ENCODE assay signal across 9 cellular contexts in genomic region chr17:40364121-40364861, GRCh38. TPM values are rescaled to one million over a fixed set of nuclear protein-coding genes. Genes with fewer than 3 reads are reported as not detected.
DNase-seq lines count a peak whose midpoint lies in the region; ATAC-seq and TF ChIP-seq lines count a peak whose summit lies in the region.
"Had no signal": no experiment of that assay in that cellular context is flagged by ENCODE, and none has a peak within 500 bp of the region (broad histone marks: within the 10 kb centered on the region; RNA-seq: fewer than 3 reads in every experiment).

Gene GJD3, minus strand, starts transcription at chr17:40364737. Its CDS starts 922 bp downstream, at chr17:40363815.

- peak; percentile 8 to 83 (median 72) for ATAC-seq in heart right ventricle
- no peak for ATAC-seq in Right ventricle myocardium inferior
- ATAC-seq in sciatic nerve = no peak
- ATAC-seq in activated CD4-positive, CD25-positive, alpha-beta regulatory T cell treated with anti-CD3 and anti-CD28 coated beads, Interleukin-2, amount 50 U/mL, for 24 hours = no peak
- ATAC-seq in HG03469 (IDR thresholded peaks at IDR 0.05; ENCODE audit: unreplicated experiment) = no peak

- peaks cover 5% of the 10 kb centered on the region for H3K79me1 ChIP-seq in mesenchymal stem cell (replicated peaks; ENCODE audit: low read length, poor library complexity, severe bottlenecking)

- DNase-seq in heart right ventricle = peak; percentile 40 to 50
- no peak for DNase-seq in Right ventricle myocardium inferior (ENCODE audit: missing footprints)
- DNase-seq in cardiac fibroblast (ENCODE audit: low read depth in 2 of 2) = no peak
- DNase-seq in mesenchymal stem cell = no peak
- no peak for DNase-seq in uterus
- DNase-seq in sciatic nerve (ENCODE audit: low spot score) = no peak
- DNase-seq: caudate nucleus had no signal

- 37 to 46% methylated on average over 22 of the region's 22 CpGs for WGBS in heart right ventricle, 2 donors
- 47% methylated on average over 19 of the region's 22 CpGs for WGBS in mesenchymal stem cell

- H3K27ac ChIP-seq in heart right ventricle = peak within 1 kb of the TSS in 9 of 10 donors; percentile 12 to 83 (median 70)
- H3K27ac ChIP-seq in mesenchymal stem cell (ENCODE audit: low read length, poor library complexity, severe bottlenecking) = no peak within 1 kb of the TSS
- H3K27ac ChIP-seq in uterus = no peak within 1 kb of the TSS

- H3K18ac ChIP-seq in mesenchymal stem cell (ENCODE audit: low read depth in 1 of 2, low read length in 2 of 2) = peak within 1 kb of the TSS in 1 of 2 experiments; percentile 28

- H3K27me3 ChIP-seq in heart right ventricle (peaks cover 0 to 26% (median 0%) of the 10 kb centered on the region in 7 donors), mesenchymal stem cell (ENCODE audit: control insufficient read depth in 1 of 2, insufficient read depth in 1 of 2, low read length in 2 of 2) (no peaks in the 10 kb centered on the region), uterus (no peaks in the 10 kb centered on the region)

- H2BK120ac ChIP-seq in mesenchymal stem cell (ENCODE audit: low read depth, low read length) = no peak within 1 kb of the TSS

- no peak within 1 kb of the TSS for H2AK5ac ChIP-seq in mesenchymal stem cell (ENCODE audit: low read length, severe bottlenecking)

- H4K91ac ChIP-seq in mesenchymal stem cell (ENCODE audit: low read length) = no peak within 1 kb of the TSS

- H3K4me3 ChIP-seq in heart right ventricle (peak within 1 kb of the TSS; percentile 40 to 67 (median 52)), cardiac fibroblast (replicated peaks in 1 of 2; ENCODE audit: low read depth in 2 of 2, low read length in 2 of 2) (peak within 1 kb of the TSS; percentile 48 to 64), mesenchymal stem cell (ENCODE audit: insufficient read depth in 1 of 2, low read depth in 1 of 2, low read length in 2 of 2) (peak within 1 kb of the TSS; percentile 73 to 80), uterus (peak within 1 kb of the TSS; percentile 13 to 38)

- H3K4me1 ChIP-seq in heart right ventricle (peaks cover 0 to 25% (median 10%) of the 10 kb centered on the region in 9 donors), mesenchymal stem cell (ENCODE audit: control insufficient read depth, insufficient read depth, low read depth, low read length) (peaks cover 27% of the 10 kb centered on the region), uterus (no peaks in the 10 kb centered on the region)

- H2BK15ac ChIP-seq in mesenchymal stem cell (ENCODE audit: low read depth, poor library complexity, severe bottlenecking) = peak within 1 kb of the TSS; percentile 37

- H2AFZ ChIP-seq in mesenchymal stem cell (ENCODE audit: low read depth, low read length) = no peak within 1 kb of the TSS

- TF ChIP-seq POLR2A in uterus (IDR thresholded peaks at IDR 0.05) = no peak

- H3K4me2 ChIP-seq in mesenchymal stem cell (ENCODE audit: low read length, poor library complexity, severe bottlenecking) = peak within 1 kb of the TSS; percentile 95

- H3K9me3 ChIP-seq in heart right ventricle (no peaks in the 10 kb centered on the region), mesenchymal stem cell (ENCODE audit: control insufficient read depth, low read length) (no peaks in the 10 kb centered on the region), uterus (no peaks in the 10 kb centered on the region)

- H4K8ac ChIP-seq in mesenchymal stem cell (ENCODE audit: low read length) = peak within 1 kb of the TSS; percentile 51

- intact Hi-C loops in heart right ventricle (cut with DNase I) = loop anchor here in 9 of 10 donors (5.0 to 10.0 kb wide), 10 partner anchors 33 to 201 kb away; partner anchors contain the start of genes TOP2A (in 4 of the 9), CCR7 (in 2 of the 9) and IGFBP4 (in 1 of the 9)
- intact Hi-C loops in Right ventricle myocardium inferior (cut with DNase I) = no loop called here
- intact Hi-C loops in uterus (cut with DNase I; ENCODE audit: low total_unique reads) = no loop called here
- intact Hi-C loops in sciatic nerve (cut with DNase I) = no loop called here

- peak within 1 kb of the TSS; percentile 62 for H3K9ac ChIP-seq in mesenchymal stem cell (ENCODE audit: low read length)

- peak within 1 kb of the TSS in 1 of 2 experiments; percentile 23 for H3K14ac ChIP-seq in mesenchymal stem cell (ENCODE audit: low read length in 2 of 2)

- H2BK5ac ChIP-seq in mesenchymal stem cell (ENCODE audit: low read depth, low read length, poor library complexity, severe bottlenecking) = no peak within 1 kb of the TSS

- H3K36me3 ChIP-seq in heart right ventricle = peaks cover 0 to 4% (median 0%) of the 10 kb centered on the region in 9 donors
- peaks cover 0 to 4% of the 10 kb centered on the region in 2 experiments for H3K36me3 ChIP-seq in mesenchymal stem cell (ENCODE audit: control insufficient read depth in 1 of 2, insufficient read depth in 2 of 2, low read depth in 1 of 2, low read length in 2 of 2)
- no peaks in the 10 kb centered on the region for H3K36me3 ChIP-seq in uterus

- no peak within 1 kb of the TSS for H3K4ac ChIP-seq in mesenchymal stem cell (ENCODE audit: low read depth in 1 of 2, low read length in 2 of 2)

- TF ChIP-seq CTCF in heart right ventricle (IDR thresholded peaks at IDR 0.05) (no peak), cardiac fibroblast (IDR thresholded peaks at IDR 0.05; ENCODE audit: low read depth, low read length) (no peak), uterus (IDR thresholded peaks at IDR 0.05) (no peak)

- no peak within 1 kb of the TSS for H3K23ac ChIP-seq in mesenchymal stem cell (ENCODE audit: low read length in 2 of 2)

- H2BK12ac ChIP-seq in mesenchymal stem cell (ENCODE audit: low read length in 2 of 2) = no peak within 1 kb of the TSS

RNA-seq across cellular contexts. Expression of gene GJD3, which starts in this region (rescaled TPM):
- total RNA-seq in heart right ventricle = 1 to 10 TPM in 9 of 10 donors, under 1 TPM in 1; 0.79 to 6.2 (median 2.1) TPM
- polyA plus RNA-seq in heart right ventricle = under 1 TPM; 0.65 to 0.88 TPM
- 0.92 TPM for total RNA-seq in Right ventricle myocardium inferior
- polyA plus RNA-seq in mesenchymal stem cell (2013, experiment 1 of 2) = 0.44 TPM
- 0.29 TPM for polyA plus RNA-seq in mesenchymal stem cell (2013, experiment 2 of 2)
- total RNA-seq in uterus = 1 to 10 TPM in 1 of 4 donors, under 1 TPM in 1, not detected in 2; 0.83 to 3.8 TPM
- not detected for total RNA-seq in sciatic nerve

Comparison
In these comparisons a context has a peak if more than half of its experiments do, and no peak if none do; other contexts are left out.
1. ATAC-seq: peak in heart right ventricle (8 of 8); none in Right ventricle myocardium inferior (single experiment), sciatic nerve (single experiment), activated CD4-positive, CD25-positive, alpha-beta regulatory T cell treated with anti-CD3 and anti-CD28 coated beads, Interleukin-2, amount 50 U/mL, for 24 hours (0 of 2) and HG03469 (single experiment).
2. DNase-seq: peak in heart right ventricle (2 of 2); none in Right ventricle myocardium inferior (single experiment), cardiac fibroblast (0 of 2), mesenchymal stem cell (single experiment), uterus (0 of 2) and sciatic nerve (single experiment).
3. intact Hi-C loops: an anchor here in heart right ventricle (5.0 to 10.0 kb wide); none called in Right ventricle myocardium inferior, uterus and sciatic nerve.
4. H3K27ac ChIP-seq: peak in heart right ventricle (9 of 10); none in mesenchymal stem cell (single experiment) and uterus (0 of 2).
5. H3K4me3 ChIP-seq: peak in every context shown above with its lines; median percentile 76 in mesenchymal stem cell; 56 in cardiac fibroblast; 52 in heart right ventricle; 26 in uterus.